1 cellular context compared by ENCODE assay signal in genomic region chr11:77139201-77139600, GRCh38.
TF ChIP-seq lines count a peak whose summit lies in the region.

No MANE protein-coding gene starts in this region.

TF ChIP-seq in H1, 55 proteins besides CTCF, POLR2A, EP300 and RAD21:
- no peak for TF ChIP-seq KDM4A (IDR thresholded peaks at IDR 0.05; ENCODE audit: low read depth, low read length, severe bottlenecking)
- TF ChIP-seq SP1 (IDR thresholded peaks at IDR 0.05; ENCODE audit: low read depth, low read length): no peak
- no peak for TF ChIP-seq CHD7 (IDR thresholded peaks at IDR 0.05; ENCODE audit: insufficient replicate concordance, low read length)
- no peak for TF ChIP-seq YY1 (IDR thresholded peaks at IDR 0.05; ENCODE audit: low read depth, low read length)
